Comparison of ENCODE assay signal across 17 cellular contexts in genomic region chr12:107462428-107463332, GRCh38.
DNase-seq lines count a peak whose midpoint lies in the region; ATAC-seq, FAIRE-seq and TF ChIP-seq lines count a peak whose summit lies in the region.
"Had no signal": no experiment of that assay in that cellular context is flagged by ENCODE, and none has a peak within 500 bp of the region (broad histone marks: within the 10 kb centered on the region; RNA-seq: fewer than 3 reads in every experiment).

No MANE protein-coding gene starts in this region.

- no peak for TF ChIP-seq CTCF in HEK293 (tag by site-specific recombination; IDR thresholded peaks at IDR 0.05)
- TF ChIP-seq CTCF in astrocyte (IDR thresholded peaks at IDR 0.05; ENCODE audit: insufficient read depth, low read depth, low read length): no peak
- no peak for TF ChIP-seq CTCF in keratinocyte (optimal IDR thresholded peaks at IDR 0.05 in 1 of 3, IDR thresholded peaks at IDR 0.05 in 1 of 3, conservative IDR thresholded peaks at IDR 0.05 in 1 of 3; ENCODE audit: extremely low read depth in 1 of 3, insufficient read depth in 2 of 3, low read length in 3 of 3)
- TF ChIP-seq CTCF in ascending aorta (IDR thresholded peaks at IDR 0.05): no peak

- DNase-seq in astrocyte (ENCODE audit: low read depth) (no peak), keratinocyte (ENCODE audit: low read depth, low spot score) (no peak), ascending aorta (ENCODE audit: low spot score in 2 of 2) (no peak), A172 (ENCODE audit: low spot score) (no peak)
- DNase-seq: ACHN, Caco-2, GDM1, MM.1S, NCI-H1092 treated with DMSO at 0.1 percent for 48 hours, SW 1271 had no signal

- no peaks in the 10 kb centered on the region for H3K36me3 Mint-ChIP-seq in astrocyte (ENCODE audit: low read depth, unreplicated experiment)

- no peaks in the 10 kb centered on the region for H3K27me3 ChIP-seq in BLaER1 treated with 17β-estradiol and CSF1 and Interleukin-3, amounts not matched to agents 10 nM and 100 nM
- H3K27me3 ChIP-seq in astrocyte (ENCODE audit: insufficient read depth, low read length) (no peaks in the 10 kb centered on the region), keratinocyte (ENCODE audit: control insufficient read depth, extremely low read depth, insufficient read depth, low read length) (no peaks in the 10 kb centered on the region), ascending aorta (no peaks in the 10 kb centered on the region)
- H3K27me3 ChIP-seq: Peyer's patch had no signal

- peaks cover 0 to 68% (median 46%) of the 10 kb centered on the region in 11 experiments; a peak in 14 of 22 replicates for H4K20me1 ChIP-seq in BLaER1 treated with 17β-estradiol and CSF1 and Interleukin-3, amounts not matched to agents 10 nM and 100 nM
- H4K20me1 ChIP-seq in astrocyte (ENCODE audit: insufficient read depth, low read length) (no peaks in the 10 kb centered on the region), keratinocyte (ENCODE audit: control insufficient read depth, extremely low read depth, insufficient read depth, low read length) (no peaks in the 10 kb centered on the region)

- H3K4me2 ChIP-seq in BLaER1 treated with 17β-estradiol and CSF1 and Interleukin-3, amounts not matched to agents 10 nM and 100 nM: peak overlapping the region; percentile 70 to 96 (median 83); a peak in 20 of 22 replicates
- peak overlapping the region; percentile 8 for H3K4me2 ChIP-seq in astrocyte (ENCODE audit: low read length)
- H3K4me2 ChIP-seq in keratinocyte (ENCODE audit: control insufficient read depth, extremely low read depth, insufficient read depth, low read depth, low read length): peak overlapping the region; percentile 70

- no peaks in the 10 kb centered on the region for H3K9me1 ChIP-seq in keratinocyte (ENCODE audit: control insufficient read depth, extremely low read depth, insufficient read depth, low read length)

- H2AFZ ChIP-seq in astrocyte (ENCODE audit: low read depth, low read length) (no peak overlapping the region), keratinocyte (ENCODE audit: control insufficient read depth, low read length) (no peak overlapping the region)

- peak; percentile 87 for FAIRE-seq in astrocyte (lab: Jason Lieb, UNC)
- no peak for FAIRE-seq in keratinocyte (lab: Jason Lieb, UNC)
- FAIRE-seq: H54 had no signal

- no peak overlapping the region for H3K4me3 Mint-ChIP-seq in astrocyte (ENCODE audit: unreplicated experiment)

- H3K27ac Mint-ChIP-seq in astrocyte (ENCODE audit: unreplicated experiment): no peak overlapping the region

- dilution Hi-C loops in keratinocyte (cut with MboI; ENCODE audit: extremely low pct_ligation_motif_present, low sequenced_read_pairs): no loop called here

- H3K4me1 ChIP-seq in BLaER1 treated with 17β-estradiol and CSF1 and Interleukin-3, amounts not matched to agents 10 nM and 100 nM: peaks cover 19 to 43% (median 32%) of the 10 kb centered on the region in 10 experiments
- no peaks in the 10 kb centered on the region for H3K4me1 ChIP-seq in HEK293 (ENCODE audit: control insufficient read depth, insufficient read depth, low read length)
- peaks cover 26% of the 10 kb centered on the region for H3K4me1 ChIP-seq in astrocyte (ENCODE audit: insufficient read depth, low read length)
- peaks cover 20% of the 10 kb centered on the region for H3K4me1 ChIP-seq in keratinocyte (ENCODE audit: control insufficient read depth, extremely low read depth, insufficient read depth, low read length)
- no peaks in the 10 kb centered on the region for H3K4me1 ChIP-seq in ascending aorta
- H3K4me1 ChIP-seq: Caco-2, Peyer's patch had no signal

- H3K9me3 Mint-ChIP-seq in astrocyte (ENCODE audit: unreplicated experiment): peaks cover 1% of the 10 kb centered on the region

- CTCF ChIA-PET in HEK293 (lab: Yijun Ruan, JAX): no interaction called here

- intact Hi-C loops in ascending aorta (cut with DNase I): no loop called here

- H3K79me2 ChIP-seq in astrocyte (ENCODE audit: insufficient read depth, low read length) (peaks cover 13% of the 10 kb centered on the region), keratinocyte (ENCODE audit: control insufficient read depth, insufficient read depth, low read length) (peaks cover 10% of the 10 kb centered on the region)

- H3K4me3 ChIP-seq in BLaER1 treated with 17β-estradiol and CSF1 and Interleukin-3, amounts not matched to agents 10 nM and 100 nM: no peak overlapping the region; a peak in 3 of 20 replicates
- H3K4me3 ChIP-seq in HEK293 (ENCODE audit: low read depth, low read length): no peak overlapping the region
- no peak overlapping the region for H3K4me3 ChIP-seq in astrocyte (ENCODE audit: insufficient read depth, low read depth, low read length)
- H3K4me3 ChIP-seq in keratinocyte (ENCODE audit: control insufficient read depth in 2 of 3, extremely low read depth in 1 of 3, insufficient read depth in 2 of 3, low read depth in 1 of 3, low read length in 3 of 3): no peak overlapping the region
- no peak overlapping the region for H3K4me3 ChIP-seq in ascending aorta
- H3K4me3 ChIP-seq: Peyer's patch had no signal

- POLR2A ChIA-PET in HEK293 (lab: Yijun Ruan, JAX): no interaction called here

- peaks cover 6% of the 10 kb centered on the region for H3K27me3 Mint-ChIP-seq in astrocyte (ENCODE audit: low read depth, unreplicated experiment)

- no peaks in the 10 kb centered on the region for H3K9me3 ChIP-seq in BLaER1 treated with 17β-estradiol and CSF1 and Interleukin-3, amounts not matched to agents 10 nM and 100 nM (replicated peaks in 1 of 11)
- no peaks in the 10 kb centered on the region for H3K9me3 ChIP-seq in HEK293 (ENCODE audit: control insufficient read depth, insufficient read depth, low read depth, low read length)
- no peaks in the 10 kb centered on the region for H3K9me3 ChIP-seq in astrocyte (ENCODE audit: insufficient read depth, low read depth, low read length)
- H3K9me3 ChIP-seq in keratinocyte (ENCODE audit: control insufficient read depth, low read depth, low read length): no peaks in the 10 kb centered on the region
- no peaks in the 10 kb centered on the region for H3K9me3 ChIP-seq in ascending aorta
- H3K9me3 ChIP-seq: Caco-2 had no signal

- no peaks in the 10 kb centered on the region for H3K36me3 ChIP-seq in BLaER1 treated with 17β-estradiol and CSF1 and Interleukin-3, amounts not matched to agents 10 nM and 100 nM
- no peaks in the 10 kb centered on the region for H3K36me3 ChIP-seq in HEK293 (ENCODE audit: control insufficient read depth in 2 of 2, insufficient read depth in 1 of 2, low read length in 2 of 2)
- H3K36me3 ChIP-seq in astrocyte (ENCODE audit: insufficient read depth, low read length): no peaks in the 10 kb centered on the region
- no peaks in the 10 kb centered on the region for H3K36me3 ChIP-seq in keratinocyte (ENCODE audit: control insufficient read depth in 2 of 2, extremely low read depth in 1 of 2, insufficient read depth in 2 of 2, low read length in 2 of 2)
- no peaks in the 10 kb centered on the region for H3K36me3 ChIP-seq in ascending aorta
- H3K36me3 ChIP-seq: Peyer's patch had no signal

- ATAC-seq in GM19463 (IDR thresholded peaks at IDR 0.05; ENCODE audit: unreplicated experiment): no peak
- ATAC-seq: Right ventricle myocardium inferior had no signal

- H3K4me1 Mint-ChIP-seq in astrocyte (ENCODE audit: low read depth, unreplicated experiment): peaks cover 1% of the 10 kb centered on the region

- peak overlapping the region in 3 of 11 experiments; percentile 51 to 61 (median 57); a peak in 5 of 22 replicates for H3K27ac ChIP-seq in BLaER1 treated with 17β-estradiol and CSF1 and Interleukin-3, amounts not matched to agents 10 nM and 100 nM
- H3K27ac ChIP-seq in HEK293 (ENCODE audit: extremely low read depth, low read depth, low read length) (no peak overlapping the region), astrocyte (ENCODE audit: low read depth, low read length) (no peak overlapping the region), keratinocyte (ENCODE audit: control insufficient read depth, insufficient read depth, low read length) (no peak overlapping the region), ascending aorta (no peak overlapping the region)
- H3K27ac ChIP-seq: HL-60, Peyer's patch had no signal

- no peak overlapping the region for H3K9ac ChIP-seq in BLaER1 treated with 17β-estradiol and CSF1 and Interleukin-3, amounts not matched to agents 10 nM and 100 nM
- H3K9ac ChIP-seq in astrocyte (ENCODE audit: low read length) (no peak overlapping the region), keratinocyte (ENCODE audit: control insufficient read depth, extremely low read depth, insufficient read depth, low read length) (no peak overlapping the region)

TF ChIP-seq in HEK293, 187 proteins besides CTCF, POLR2A, EP300 and RAD21 (continues in another document):
- TF ChIP-seq ZNF677 (tag by site-specific recombination; IDR thresholded peaks at IDR 0.05) (no peak), ZNF623 (tag by site-specific recombination; IDR thresholded peaks at IDR 0.05) (no peak), ZEB2 (tag by site-specific recombination; IDR thresholded peaks at IDR 0.05) (no peak), ZNF529 (tag by site-specific recombination; IDR thresholded peaks at IDR 0.05; ENCODE audit: insufficient replicate concordance) (no peak), ZNF132 (tag by site-specific recombination; IDR thresholded peaks at IDR 0.05; ENCODE audit: borderline replicate concordance) (no peak), ZNF311 (tag by site-specific recombination; IDR thresholded peaks at IDR 0.05; ENCODE audit: borderline replicate concordance) (no peak), ZNF10 (tag by site-specific recombination; IDR thresholded peaks at IDR 0.05) (no peak), ZNF473 (tag by site-specific recombination; IDR thresholded peaks at IDR 0.05) (no peak; the same call in 1 of the 2 replicates), SP7 (tag by site-specific recombination; IDR thresholded peaks at IDR 0.05) (no peak), ZNF660 (tag by site-specific recombination; IDR thresholded peaks at IDR 0.05) (no peak), ZBTB20 (tag by site-specific recombination; IDR thresholded peaks at IDR 0.05) (no peak; the same call in 1 of the 2 replicates), ZSCAN5A (tag by site-specific recombination; IDR thresholded peaks at IDR 0.05) (peak; percentile 58), ZNF138 (tag by site-specific recombination; IDR thresholded peaks at IDR 0.05; ENCODE audit: borderline replicate concordance) (no peak), ZNF114 (tag by site-specific recombination; IDR thresholded peaks at IDR 0.05) (no peak; the same call in 1 of the 2 replicates)

Comparison
In these comparisons a context has a peak if more than half of its experiments do, and no peak if none do; other contexts are left out.
1. H3K4me2 ChIP-seq: peak in every context shown above with its lines; median percentile 83 in BLaER1 treated with 17β-estradiol and CSF1 and Interleukin-3, amounts not matched to agents 10 nM and 100 nM; 70 in keratinocyte; 8 in astrocyte.